ENCODE assay signal across 8 cellular contexts in genomic region chr13:31038834-31039552, GRCh38.
DNase-seq lines count a peak whose midpoint lies in the region; ATAC-seq lines count a peak whose summit lies in the region.

No MANE protein-coding gene starts in this region.

- H3K4me1 ChIP-seq in mesendoderm (ENCODE audit: control insufficient read depth, low read depth, low read length) (no peaks in the 10 kb centered on the region), Karpas-422 (ENCODE audit: low read length) (peaks cover 6% of the 10 kb centered on the region)

- no peak overlapping the region for H4K8ac ChIP-seq in mesendoderm (ENCODE audit: low read depth, low read length)

- no peaks in the 10 kb centered on the region for H4K20me1 ChIP-seq in Karpas-422 (ENCODE audit: insufficient read depth, low read depth, low read length)

- no peak overlapping the region for H2BK15ac ChIP-seq in mesendoderm (replicated peaks; ENCODE audit: low read depth)

- H3K9ac ChIP-seq in mesendoderm (ENCODE audit: low read length) (no peak overlapping the region), Karpas-422 (ENCODE audit: low read length) (no peak overlapping the region)

- peak; percentile 48 for DNase-seq in stimulated activated CD4-positive, alpha-beta T cell treated with anti-CD3 and anti-CD28 coated beads, Interleukin-15, amount 100 ng/mL, for 24 hours
- DNase-seq in stimulated activated CD4-positive, alpha-beta T cell treated with anti-CD3 and anti-CD28 coated beads, Interleukin-4, amount 100 ng/mL, for 1 hour: no peak
- DNase-seq in RPMI8226: peak; percentile 84
- peak; percentile 77 for DNase-seq in kidney tubule cell (ENCODE audit: low spot score)
- no peak for DNase-seq in mesendoderm
- DNase-seq in dedifferentiated amniotic fluid mesenchymal stem cell (ENCODE audit: extremely low spot score): no peak
- no peak for DNase-seq in Karpas-422

- H3K9me2 ChIP-seq in Karpas-422 (replicated peaks; ENCODE audit: insufficient read depth, low read length): no peaks in the 10 kb centered on the region

- peak; percentile 78 for ATAC-seq in HG03039 (IDR thresholded peaks at IDR 0.05; ENCODE audit: unreplicated experiment)

- H3K4me3 ChIP-seq in mesendoderm (ENCODE audit: low read length) (no peak overlapping the region), Karpas-422 (ENCODE audit: low read length) (no peak overlapping the region)

- H2AFZ ChIP-seq in Karpas-422 (ENCODE audit: low read length): no peak overlapping the region

- whole genome bisulfite sequencing in mesendoderm (ENCODE audit: extremely low coverage, insufficient coverage, low lambda C conversion rate): no CpG with 5 or more reads among the region's 7 CpGs

- no peaks in the 10 kb centered on the region for H3K9me3 ChIP-seq in Karpas-422 (ENCODE audit: low read length)

- H3K27ac ChIP-seq in mesendoderm (ENCODE audit: low read depth, low read length): no peak overlapping the region
- H3K27ac ChIP-seq in Karpas-422 (ENCODE audit: low read length): no peak overlapping the region

- no peak overlapping the region for H3K56ac ChIP-seq in mesendoderm (ENCODE audit: low read length)

- H3K79me1 ChIP-seq in mesendoderm (ENCODE audit: low read length): no peaks in the 10 kb centered on the region

- H2BK120ac ChIP-seq in mesendoderm (ENCODE audit: low read depth, low read length): no peak overlapping the region

- no peak overlapping the region for H3K4me2 ChIP-seq in mesendoderm (ENCODE audit: low read length)
- no peak overlapping the region for H3K4me2 ChIP-seq in Karpas-422 (ENCODE audit: low read depth, low read length, poor library complexity, severe bottlenecking)

- H2AK5ac ChIP-seq in mesendoderm (ENCODE audit: low read length): no peak overlapping the region

- H3K4ac ChIP-seq in mesendoderm (ENCODE audit: low read depth, low read length): no peak overlapping the region

- no peaks in the 10 kb centered on the region for H3K36me3 ChIP-seq in mesendoderm (ENCODE audit: control insufficient read depth, insufficient read depth, low read length)
- H3K36me3 ChIP-seq in Karpas-422 (ENCODE audit: insufficient read depth, low read length): no peaks in the 10 kb centered on the region

- no peak overlapping the region for H3K18ac ChIP-seq in mesendoderm (ENCODE audit: low read length)

- no peak overlapping the region for H3K23ac ChIP-seq in mesendoderm (ENCODE audit: low read length)

- no peaks in the 10 kb centered on the region for H3K79me2 ChIP-seq in mesendoderm (ENCODE audit: control insufficient read depth, insufficient read depth, low read length)
- H3K79me2 ChIP-seq in Karpas-422 (ENCODE audit: low read length): no peaks in the 10 kb centered on the region

- H3K27me3 ChIP-seq in mesendoderm (ENCODE audit: insufficient read depth, low read length, poor library complexity) (no peaks in the 10 kb centered on the region), Karpas-422 (ENCODE audit: low read length) (no peaks in the 10 kb centered on the region)

- H4K5ac ChIP-seq in mesendoderm (ENCODE audit: low read length): no peak overlapping the region

- H2BK5ac ChIP-seq in mesendoderm (ENCODE audit: low read length): no peak overlapping the region

Comparison
In these comparisons a context has a peak if more than half of its experiments do, and no peak if none do; other contexts are left out.
1. DNase-seq: peak in stimulated activated CD4-positive, alpha-beta T cell treated with anti-CD3 and anti-CD28 coated beads, Interleukin-15, amount 100 ng/mL, for 24 hours (single experiment), RPMI8226 (single experiment) and kidney tubule cell (single experiment); none in stimulated activated CD4-positive, alpha-beta T cell treated with anti-CD3 and anti-CD28 coated beads, Interleukin-4, amount 100 ng/mL, for 1 hour (single experiment), mesendoderm (single experiment), dedifferentiated amniotic fluid mesenchymal stem cell (single experiment) and Karpas-422 (single experiment).